ENCODE assay signal across 21 cellular contexts in genomic region chr1:2596530-2597333, GRCh38. TPM values are rescaled to one million over a fixed set of nuclear protein-coding genes. Genes with fewer than 3 reads are reported as not detected.
DNase-seq lines count a peak whose midpoint lies in the region; ATAC-seq and TF ChIP-seq lines count a peak whose summit lies in the region.
"Had no signal": no experiment of that assay in that cellular context is flagged by ENCODE, and none has a peak within 500 bp of the region (broad histone marks: within the 10 kb centered on the region; RNA-seq: fewer than 3 reads in every experiment).

No MANE protein-coding gene starts in this region.

- DNase-seq in DMS53 (lab: John Stamatoyannopoulos, UW) (peak; percentile 32), DMS53 treated with DMSO at 0.1 percent for 48 hours (lab: John Stamatoyannopoulos, UW; ENCODE audit: unreplicated experiment) (no peak), NCI-H2171 treated with DMSO at 0.1 percent for 48 hours (lab: John Stamatoyannopoulos, UW) (peak; percentile 72), myocyte (ENCODE audit: low read depth) (peak; percentile 22), PC-3 (no peak), glomerular visceral epithelial cell (ENCODE audit: extremely low spot score) (no peak)
- DNase-seq: activated CD4-positive, alpha-beta memory T cell treated with anti-CD3 and anti-CD28 coated beads for 36 hours; activated naive CD4-positive, alpha-beta T cell treated with Interleukin-2 at 50 U/mL for 16 hours; DMS79 treated with DMSO at 0.1 percent for 48 hours; HCEC 1CT; IMR-90; MM.1S; NCI-H2029 treated with DMSO at 0.1 percent for 48 hours; NCI-H774 had no signal

- H3K4me2 ChIP-seq in BLaER1 (peak overlapping the region; percentile 84), PC-3 (ENCODE audit: low read length) (no peak overlapping the region)

- CTCF ChIA-PET in PC-3 (lab: Charles Lee), result no interaction called here

- no peaks in the 10 kb centered on the region for H3F3A ChIP-seq in PC-3 (ENCODE audit: low read length, unreplicated experiment)

- H4K20me1 ChIP-seq in BLaER1 (peaks cover 20% of the 10 kb centered on the region), PC-3 (ENCODE audit: low read length) (no peaks in the 10 kb centered on the region)

- ATAC-seq in PC-3, result no peak
- ATAC-seq in GM18498 (IDR thresholded peaks at IDR 0.05; ENCODE audit: unreplicated experiment), result no peak
- ATAC-seq: naive thymus-derived CD4-positive, alpha-beta T cell had no signal

- H3K4me3 ChIP-seq in BLaER1 (peak overlapping the region; percentile 16; the same call in 1 of the 2 replicates), PC-3 (ENCODE audit: low read length) (no peak overlapping the region)
- H3K4me3 ChIP-seq: ascending aorta, prostate gland, thoracic aorta had no signal

- no TSS peak for BruUV-seq in PC-3 (replicated peaks; lab: Mats Ljungman, UMichigan)

- no peaks in the 10 kb centered on the region for H3K36me3 ChIP-seq in BLaER1
- H3K36me3 ChIP-seq in PC-3 (ENCODE audit: low read depth, low read length), result no peaks in the 10 kb centered on the region
- H3K36me3 ChIP-seq: ascending aorta, prostate gland, thoracic aorta had no signal

- POLR2A ChIA-PET in PC-3 (lab: Charles Lee; ENCODE audit: unreplicated experiment), result no interaction called here

- no peaks in the 10 kb centered on the region for H3K79me2 ChIP-seq in PC-3 (ENCODE audit: low read length)

- no peaks in the 10 kb centered on the region for H3K9me2 ChIP-seq in PC-3 (replicated peaks; ENCODE audit: low read length)

- H2AFZ ChIP-seq in PC-3 (ENCODE audit: low read length), result no peak overlapping the region

- H3K9me3 ChIP-seq in BLaER1, result peaks cover 5% of the 10 kb centered on the region
- H3K9me3 ChIP-seq in PC-3 (ENCODE audit: low read length), result peaks cover 6% of the 10 kb centered on the region; the same call in 1 of the 2 replicates
- H3K9me3 ChIP-seq: prostate gland, thoracic aorta had no signal

- intact Hi-C loops in PC-3 (cut with micrococcal nuclease), result no loop called here

- H3K9ac ChIP-seq in BLaER1 (no peak overlapping the region), PC-3 (ENCODE audit: low read length) (no peak overlapping the region)

- peaks cover 60% of the 10 kb centered on the region for H3K4me1 ChIP-seq in BLaER1
- H3K4me1 ChIP-seq in PC-3 (ENCODE audit: insufficient read depth, low read length), result no peaks in the 10 kb centered on the region
- H3K4me1 ChIP-seq: ascending aorta had no signal

- no peak overlapping the region for H3K27ac ChIP-seq in BLaER1
- H3K27ac ChIP-seq in PC-3 (ENCODE audit: low read length), result no peak overlapping the region
- H3K27ac ChIP-seq: ascending aorta, prostate gland, thoracic aorta had no signal

- no peak for TF ChIP-seq CTCF in PC-3 (conservative IDR thresholded peaks at IDR 0.05; ENCODE audit: low read depth, low read length)

- H3K27me3 ChIP-seq in BLaER1, result peaks cover 45% of the 10 kb centered on the region
- H3K27me3 ChIP-seq in PC-3 (ENCODE audit: low read length), result peaks cover 3% of the 10 kb centered on the region; the same call in 1 of the 2 replicates
- H3K27me3 ChIP-seq: ascending aorta had no signal

RNA-seq across cellular contexts. Expression of gene PRXL2B, which starts 10.2 kb away (rescaled TPM):
- total RNA-seq in myocyte (15.3 and 21.5 TPM in 2 replicates), PC-3 (2014; rRNA removed) (75.0 and 85.0 TPM in 2 replicates)
- polyA plus RNA-seq in myocyte (2012), result 17.9 TPM

RNA-seq across cellular contexts. Expression of gene MMEL1, which starts 36.1 kb away (rescaled TPM):
- total RNA-seq in myocyte, result 0.10 and 0.37 TPM in 2 replicates
- not detected for polyA plus RNA-seq in myocyte (2012)
- 1.8 TPM in 1 of 2 replicates, not detected in the other for total RNA-seq in PC-3 (2014; rRNA removed)
- total RNA-seq: A172, ascending aorta, thoracic aorta had no signal

RNA-seq across cellular contexts. Expression of gene TNFRSF14, which starts 40.6 kb away (rescaled TPM):
- 8.6 and 9.1 TPM in 2 replicates for total RNA-seq in myocyte
- polyA plus RNA-seq in myocyte (2012), result 4.6 TPM
- total RNA-seq in PC-3 (2014; rRNA removed), result 21.1 and 25.5 TPM in 2 replicates

Comparison
In these comparisons a context has a peak if more than half of its experiments do, and no peak if none do; other contexts are left out.
1. DNase-seq: peak in DMS53 (single experiment), NCI-H2171 treated with DMSO at 0.1 percent for 48 hours (single experiment) and myocyte (single experiment); none in DMS53 treated with DMSO at 0.1 percent for 48 hours (single experiment), PC-3 (single experiment) and glomerular visceral epithelial cell (single experiment).